In the genomic region with DNA sequence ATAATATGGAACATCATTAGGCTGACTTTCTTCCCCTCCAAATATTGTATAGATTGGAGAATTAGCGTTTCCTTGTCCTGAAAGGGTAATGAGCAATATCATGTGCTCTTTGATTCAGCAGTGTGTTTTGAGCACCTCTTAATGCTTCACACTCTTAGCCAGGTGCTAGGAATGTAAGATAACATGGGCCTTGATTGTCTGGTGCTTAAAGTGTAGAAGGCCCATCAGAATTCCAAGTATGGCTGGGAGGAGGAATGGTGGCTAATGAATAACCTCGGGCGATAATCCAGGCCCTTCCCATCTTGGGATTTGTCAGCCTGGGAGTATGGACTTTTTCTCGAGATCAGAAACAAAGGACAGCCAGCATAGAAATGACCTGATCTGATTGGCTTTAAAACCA, we compare ENCODE assay signal across 25 cellular contexts. TPM values are rescaled to one million over a fixed set of nuclear protein-coding genes. Genes with fewer than 3 reads are reported as not detected.
DNase-seq lines count a peak whose midpoint lies in the region; ATAC-seq, FAIRE-seq and TF ChIP-seq lines count a peak whose summit lies in the region.
"Had no signal": no experiment of that assay in that cellular context is flagged by ENCODE, and none has a peak within 500 bp of the region (broad histone marks: within the 10 kb centered on the region; RNA-seq: fewer than 3 reads in every experiment).

No MANE protein-coding gene starts in this region.

- no peaks in the 10 kb centered on the region for H3K27me3 ChIP-seq in gastroesophageal sphincter

- H3K27ac Mint-ChIP-seq in stimulated activated naive B cell treated with anti-CD40 and anti-IgM and Interleukin-4, amounts not matched to agents 10 μg/mL and 1 μg/mL and 100 μg/mL, for 72 hours = peak overlapping the region; percentile 56
- H3K27ac Mint-ChIP-seq: CD14-positive monocyte, HFFc6 had no signal

- H3K4me1 Mint-ChIP-seq in stimulated activated naive B cell treated with anti-CD40 and anti-IgM and Interleukin-4, amounts not matched to agents 10 μg/mL and 1 μg/mL and 100 μg/mL, for 72 hours = peaks cover 44 to 76% of the 10 kb centered on the region in 2 donors
- H3K4me1 Mint-ChIP-seq: CD14-positive monocyte had no signal

- H3K27ac ChIP-seq in gastroesophageal sphincter = no peak overlapping the region

- TF ChIP-seq CTCF in gastroesophageal sphincter (IDR thresholded peaks at IDR 0.05) = no peak

- 80 to 96% methylated on average over 4 of the region's 4 CpGs for WGBS in gastroesophageal sphincter (ENCODE audit: low coverage in 1 of 2), 2 donors

- no peak for ATAC-seq in stimulated activated naive B cell treated with anti-CD40 and anti-IgM and Interleukin-4, amounts not matched to agents 10 μg/mL and 1 μg/mL and 100 μg/mL, for 72 hours (replicated peaks)
- ATAC-seq in GM18858 (IDR thresholded peaks at IDR 0.05; ENCODE audit: unreplicated experiment) (no peak), left ventricle myocardium superior (no peak), gastroesophageal sphincter (no peak)
- ATAC-seq: GM12878, HepG2, SK-N-SH treated with all-trans-retinoic acid at 6 μM for 48 hours had no signal

- H3K4me3 ChIP-seq in gastroesophageal sphincter = no peak overlapping the region
- H3K4me3 ChIP-seq: GM12878 had no signal

- intact Hi-C loops in left ventricle myocardium superior (cut with micrococcal nuclease) = no loop called here

- peak; percentile 35 for FAIRE-seq in RCC 7860 (lab: Jason Lieb, UNC)
- FAIRE-seq: GM12878, GM18507, HepG2 had no signal

- H3K4me1 ChIP-seq in gastroesophageal sphincter = no peaks in the 10 kb centered on the region

- TF ChIP-seq POLR2A in gastroesophageal sphincter (IDR thresholded peaks at IDR 0.05) = no peak

- no peaks in the 10 kb centered on the region for H3K9me3 ChIP-seq in gastroesophageal sphincter

- H3K9me3 Mint-ChIP-seq in stimulated activated naive B cell treated with anti-CD40 and anti-IgM and Interleukin-4, amounts not matched to agents 10 μg/mL and 1 μg/mL and 100 μg/mL, for 72 hours = peaks cover 10 to 12% of the 10 kb centered on the region in 2 donors
- H3K9me3 Mint-ChIP-seq: HFFc6 had no signal

- no peak for TF ChIP-seq EP300 in gastroesophageal sphincter (IDR thresholded peaks at IDR 0.05)

- H3K27me3 Mint-ChIP-seq in stimulated activated naive B cell treated with anti-CD40 and anti-IgM and Interleukin-4, amounts not matched to agents 10 μg/mL and 1 μg/mL and 100 μg/mL, for 72 hours = no peaks in the 10 kb centered on the region

- peak; percentile 39 for DNase-seq in RCC 7860 (ENCODE audit: low spot score)
- peak; percentile 68 for DNase-seq in islet precursor cell
- DNase-seq in mucosa of gallbladder (ENCODE audit: low spot score) = peak; percentile 46
- DNase-seq in stimulated activated naive B cell treated with anti-CD40 and anti-IgM and Interleukin-4, amounts not matched to agents 10 μg/mL and 1 μg/mL and 100 μg/mL, for 72 hours = no peak
- DNase-seq in left ventricle myocardium superior = no peak
- DNase-seq in SHP77 treated with DMSO at 0.1 percent for 48 hours (lab: John Stamatoyannopoulos, UW) = no peak
- DNase-seq: AML-193, DMS153, H7, HFFc6, KBM-7, NCI-H1105 treated with DMSO at 0.1 percent for 48 hours, NCI-H1694 treated with DMSO at 0.1 percent for 48 hours, NCI-H2107, NCI-H510A treated with DMSO at 0.1 percent for 48 hours, NCI-H774, SHP77 had no signal

- no peaks in the 10 kb centered on the region for H3K36me3 ChIP-seq in gastroesophageal sphincter

- no peak overlapping the region for H3K4me3 Mint-ChIP-seq in stimulated activated naive B cell treated with anti-CD40 and anti-IgM and Interleukin-4, amounts not matched to agents 10 μg/mL and 1 μg/mL and 100 μg/mL, for 72 hours
- H3K4me3 Mint-ChIP-seq: CD14-positive monocyte, HFFc6 had no signal

- H3K36me3 Mint-ChIP-seq in stimulated activated naive B cell treated with anti-CD40 and anti-IgM and Interleukin-4, amounts not matched to agents 10 μg/mL and 1 μg/mL and 100 μg/mL, for 72 hours = peaks cover 18 to 33% of the 10 kb centered on the region in 2 donors
- H3K36me3 Mint-ChIP-seq: CD14-positive monocyte had no signal

RNA-seq across cellular contexts. Expression of gene TSPAN13, which starts 8.6 kb away (rescaled TPM):
- total RNA-seq in mucosa of gallbladder (118 TPM), left ventricle myocardium superior (18.1 TPM), gastroesophageal sphincter (10 to 100 TPM in 1 of 4 donors, 1 to 10 TPM in 3; 2.5 to 13.3 (median 6.4) TPM)

RNA-seq across cellular contexts. Expression of gene AGR2, which starts 42.6 kb away (rescaled TPM):
- total RNA-seq in mucosa of gallbladder (979 TPM), left ventricle myocardium superior (not detected), gastroesophageal sphincter (10 to 100 TPM in 1 of 4 donors, not detected in 3; 12.8 TPM)
- total RNA-seq: H7, HFFc6, OCI-LY7 had no signal

Comparison
In these comparisons a context has a peak if more than half of its experiments do, and no peak if none do; other contexts are left out.
1. DNase-seq: peak in RCC 7860 (single experiment), islet precursor cell (single experiment) and mucosa of gallbladder (single experiment); none in stimulated activated naive B cell treated with anti-CD40 and anti-IgM and Interleukin-4, amounts not matched to agents 10 μg/mL and 1 μg/mL and 100 μg/mL, for 72 hours (single experiment), left ventricle myocardium superior (single experiment) and SHP77 treated with DMSO at 0.1 percent for 48 hours (single experiment).
2. RNA of gene AGR2, which starts 42.6 kb away (total RNA-seq): 979 TPM in mucosa of gallbladder (single experiment); 12.8 TPM in gastroesophageal sphincter and not detected in left ventricle myocardium superior (single experiment); every median in the first group is over 10 times any median in the second.